Comparison of ENCODE assay signal across 9 cellular contexts in genomic region chr1:114482585-114482984, GRCh38. TPM values are rescaled to one million over a fixed set of nuclear protein-coding genes. Genes with fewer than 3 reads are reported as not detected.
DNase-seq lines count a peak whose midpoint lies in the region; ATAC-seq, FAIRE-seq and TF ChIP-seq lines count a peak whose summit lies in the region.
"Had no signal": no experiment of that assay in that cellular context is flagged by ENCODE, and none has a peak within 500 bp of the region (broad histone marks: within the 10 kb centered on the region; RNA-seq: fewer than 3 reads in every experiment).

No MANE protein-coding gene starts in this region.

- TF ChIP-seq CTCF in NB4 (IDR thresholded peaks at IDR 0.05; ENCODE audit: low read depth, low read length) = no peak
- TF ChIP-seq CTCF in colonic mucosa (IDR thresholded peaks at IDR 0.05) = no peak

- H3K4me3 ChIP-seq in NB4 (ENCODE audit: low read depth, low read length) (no peak overlapping the region), colonic mucosa (no peak overlapping the region)
- H3K4me3 ChIP-seq: heart right ventricle had no signal

- ATAC-seq in GM18502 (IDR thresholded peaks at IDR 0.05; ENCODE audit: poor library complexity, unreplicated experiment) (peak; percentile 80), GM21528 (IDR thresholded peaks at IDR 0.05; ENCODE audit: low FRiP score, unreplicated experiment) (peak; percentile 81)

- H3K36me3 Mint-ChIP-seq in immature natural killer cell = peaks cover 0 to 5% (median 4%) of the 10 kb centered on the region in 3 donors

- peak; percentile 65 for DNase-seq in NB4 (ENCODE audit: low read depth)
- DNase-seq in immature natural killer cell = peak in 2 of 3 donors; percentile 23 to 28
- no peak for DNase-seq in amygdala (lab: John Stamatoyannopoulos, UW)
- DNase-seq in colonic mucosa = no peak
- DNase-seq in C1 segment of cervical spinal cord (lab: John Stamatoyannopoulos, UW) = no peak
- DNase-seq in RCC 7860 (ENCODE audit: low spot score) = no peak
- DNase-seq: heart right ventricle had no signal

- no peak overlapping the region for H3K27ac ChIP-seq in colonic mucosa

- H3K9me3 Mint-ChIP-seq in immature natural killer cell = peaks cover 0 to 3% (median 0%) of the 10 kb centered on the region in 6 donors

- peaks cover 66 to 83% of the 10 kb centered on the region in 2 donors for H3K4me1 Mint-ChIP-seq in immature natural killer cell

- no peaks in the 10 kb centered on the region for H3K36me3 ChIP-seq in colonic mucosa
- H3K36me3 ChIP-seq: heart right ventricle had no signal

- no peaks in the 10 kb centered on the region for H3K9me3 ChIP-seq in colonic mucosa

- H3K4me1 ChIP-seq in colonic mucosa = no peaks in the 10 kb centered on the region

- H3K27me3 ChIP-seq in colonic mucosa = no peaks in the 10 kb centered on the region
- H3K27me3 ChIP-seq: heart right ventricle had no signal

- peak overlapping the region; percentile 13 to 70 (median 49) for H3K4me3 Mint-ChIP-seq in immature natural killer cell

- H3K27me3 Mint-ChIP-seq in immature natural killer cell (ENCODE audit: low read depth in 3 of 3) = peaks cover 0 to 2% (median 2%) of the 10 kb centered on the region in 3 donors

- TF ChIP-seq POLR2A in NB4 (IDR thresholded peaks at IDR 0.05; ENCODE audit: extremely low read depth, insufficient read length) = no peak

- intact Hi-C loops in colonic mucosa (cut with DNase I) = no loop called here

- peak overlapping the region; percentile 74 to 92 (median 80) for H3K27ac Mint-ChIP-seq in immature natural killer cell

- no peak for FAIRE-seq in RCC 7860 (lab: Jason Lieb, UNC)

- no peak overlapping the region for H3K9ac ChIP-seq in colonic mucosa (ENCODE audit: low read depth in 2 of 2, low read length in 2 of 2)

RNA-seq across cellular contexts. Expression of gene TRIM33, which starts 28.4 kb away (rescaled TPM):
- 10 to 100 TPM; 17.3 to 43.3 (median 28.0) TPM for polyA plus RNA-seq in immature natural killer cell
- total RNA-seq in colonic mucosa = 10 to 100 TPM; 26.7 to 29.2 TPM

Comparison
In these comparisons a context has a peak if more than half of its experiments do, and no peak if none do; other contexts are left out.
1. DNase-seq: peak in NB4 (single experiment) and immature natural killer cell (2 of 3); none in amygdala (0 of 56), colonic mucosa (single experiment), C1 segment of cervical spinal cord (0 of 14) and RCC 7860 (single experiment).